20 cellular contexts compared by ENCODE assay signal in the genomic region with DNA sequence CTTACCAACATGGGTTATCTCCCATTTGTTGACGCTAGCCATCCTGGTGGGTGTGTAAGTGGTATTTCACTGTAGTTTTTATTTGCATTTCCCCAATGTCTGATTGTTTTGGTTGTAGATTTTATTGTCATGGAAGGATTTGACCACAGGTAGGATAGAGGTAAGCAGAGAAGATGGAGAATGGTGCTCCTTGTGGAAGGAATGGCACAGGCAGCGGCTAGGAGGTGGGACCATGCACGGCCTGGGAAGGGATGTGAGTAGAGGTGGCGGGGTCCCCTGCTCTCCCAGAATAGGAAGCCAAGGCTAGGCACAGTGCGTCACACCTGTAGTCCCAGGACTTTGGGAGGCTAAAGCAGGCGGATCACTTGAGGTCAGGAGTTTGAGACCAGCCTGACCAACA. TPM values are rescaled to one million over a fixed set of nuclear protein-coding genes. Genes with fewer than 3 reads are reported as not detected.
A peak's percentile ranks its signal among the peaks of the same experiment; 100 is the strongest.
DNase-seq lines count a peak whose midpoint lies in the region; ATAC-seq and TF ChIP-seq lines count a peak whose summit lies in the region.
"Had no signal": no experiment of that assay in that cellular context is flagged by ENCODE, and none has a peak within 500 bp of the region (broad histone marks: within the 10 kb centered on the region; RNA-seq: fewer than 3 reads in every experiment).

No MANE protein-coding gene starts in this region.

- H3K4me1 Mint-ChIP-seq in Calu3 (ENCODE audit: low read depth, unreplicated experiment), result no peaks in the 10 kb centered on the region
- H3K4me1 Mint-ChIP-seq: CD8-positive, alpha-beta memory T cell had no signal

- BruUV-seq in Calu3 (replicated peaks; lab: Mats Ljungman, UMichigan) (no TSS peak), HCT116 (replicated peaks; lab: Mats Ljungman, UMichigan) (no TSS peak)

- no peaks in the 10 kb centered on the region for H3K27me3 ChIP-seq in HCT116 (ENCODE audit: insufficient read depth, low read length)
- H3K27me3 ChIP-seq: BLaER1 had no signal

- H3K9me2 ChIP-seq in HCT116 (ENCODE audit: insufficient read depth), result no peaks in the 10 kb centered on the region

- no peak; the same call in 1 of the 2 replicates for TF ChIP-seq RAD21 in HCT116 (IDR thresholded peaks at IDR 0.05; ENCODE audit: low read depth)

- CTCF ChIA-PET in Calu3 (lab: Charles Lee) (no interaction called here), HCT116 (lab: Charles Lee) (no interaction called here)

- TF ChIP-seq POLR2A in HCT116 (IDR thresholded peaks at IDR 0.05; ENCODE audit: borderline replicate concordance, extremely low read depth, insufficient read depth, insufficient read length), result no peak

- H3K27me3 Mint-ChIP-seq in Calu3 (ENCODE audit: unreplicated experiment), result peaks cover 58% of the 10 kb centered on the region

- TF ChIP-seq CTCF in Calu3 (IDR thresholded peaks at IDR 0.05; ENCODE audit: unreplicated experiment) (no peak), HCT116 (IDR thresholded peaks at IDR 0.05 in 2 of 3, conservative IDR thresholded peaks at IDR 0.05 in 1 of 3; ENCODE audit: borderline replicate concordance in 1 of 3, insufficient read depth in 1 of 3, low read depth in 2 of 3, low read length in 2 of 3) (peak in 2 of 3 experiments; percentile 52 to 60; a peak in 4 of 6 replicates), choroid plexus epithelial cell (conservative IDR thresholded peaks at IDR 0.05; ENCODE audit: low read depth, low read length) (peak; percentile 4)

- no peaks in the 10 kb centered on the region for H3K9me3 ChIP-seq in HCT116 (ENCODE audit: control insufficient read depth in 1 of 2, insufficient read depth in 1 of 2, low read depth in 1 of 2, low read length in 2 of 2)
- H3K9me3 ChIP-seq: A549, BLaER1 had no signal

- H3K36me3 ChIP-seq in HCT116 (ENCODE audit: control insufficient read depth in 1 of 2, insufficient read depth in 2 of 2, low read length in 2 of 2), result no peaks in the 10 kb centered on the region
- H3K36me3 ChIP-seq: BLaER1 had no signal

- H3K27ac ChIP-seq in HCT116 (ENCODE audit: low read depth, low read length), result no peak overlapping the region
- H3K27ac ChIP-seq: A549, BLaER1, GM23248, HL-60 had no signal

- H3K4me3 ChIP-seq in HCT116 (replicated peaks in 1 of 2; ENCODE audit: low read depth in 1 of 2, low read length in 2 of 2) (no peak overlapping the region), choroid plexus epithelial cell (ENCODE audit: low read depth, low read length) (no peak overlapping the region)
- H3K4me3 ChIP-seq: A549, BLaER1, GM23248 had no signal

- H3K4me2 ChIP-seq in HCT116 (ENCODE audit: low read length), result no peak overlapping the region
- H3K4me2 ChIP-seq: A549, BLaER1 had no signal

- H3K27ac Mint-ChIP-seq in Calu3 (ENCODE audit: unreplicated experiment), result peak overlapping the region; percentile 33

- peak; percentile 54 for ATAC-seq in HCT116
- ATAC-seq in HG03432 (IDR thresholded peaks at IDR 0.05; ENCODE audit: unreplicated experiment), result no peak
- ATAC-seq in GM21423 (IDR thresholded peaks at IDR 0.05; ENCODE audit: unreplicated experiment), result no peak
- ATAC-seq: Right ventricle myocardium inferior had no signal

- RAD21 ChIA-PET in HCT116 (lab: Charles Lee; ENCODE audit: low non-redundant PET in 1 of 2, low total read pairs in 2 of 2, uncharacterized antibody in 2 of 2, unreplicated experiment in 2 of 2), result no interaction called here

- no peaks in the 10 kb centered on the region for H3K79me2 ChIP-seq in HCT116 (ENCODE audit: insufficient read depth, low read length)

- no peak overlapping the region for H3K9ac ChIP-seq in HCT116 (ENCODE audit: low read length)
- H3K9ac ChIP-seq: BLaER1, GM23248 had no signal

- peaks cover 5% of the 10 kb centered on the region for H3K36me3 Mint-ChIP-seq in Calu3 (ENCODE audit: insufficient read depth, unreplicated experiment)
- H3K36me3 Mint-ChIP-seq: CD8-positive, alpha-beta memory T cell had no signal

- no peaks in the 10 kb centered on the region for H4K20me1 ChIP-seq in HCT116 (ENCODE audit: insufficient read depth)
- H4K20me1 ChIP-seq: BLaER1 had no signal

- no peak overlapping the region for H2AFZ ChIP-seq in HCT116 (ENCODE audit: low read depth, low read length, poor library complexity, severe bottlenecking)
- H2AFZ ChIP-seq: GM23248 had no signal

- no peaks in the 10 kb centered on the region for H3K9me3 Mint-ChIP-seq in Calu3 (ENCODE audit: low read depth, unreplicated experiment)
- H3K9me3 Mint-ChIP-seq: CD8-positive, alpha-beta memory T cell had no signal

- POLR2A ChIA-PET in HCT116 (lab: Charles Lee), result no interaction called here

- intact Hi-C loops in Calu3 (cut with micrococcal nuclease; ENCODE audit: unreplicated experiment) (no loop called here), HCT116 (cut with micrococcal nuclease) (no loop called here)

- peaks cover 3 to 22% of the 10 kb centered on the region in 2 experiments for H3K4me1 ChIP-seq in HCT116 (ENCODE audit: control insufficient read depth in 1 of 2, insufficient read depth in 2 of 2, low read length in 2 of 2)
- H3K4me1 ChIP-seq: A549 had no signal

- no peak overlapping the region for H3K4me3 Mint-ChIP-seq in Calu3 (ENCODE audit: low read depth, unreplicated experiment)
- H3K4me3 Mint-ChIP-seq: CD8-positive, alpha-beta memory T cell had no signal

- DNase-seq in Calu3, result no peak
- no peak for DNase-seq in HCT116 (ENCODE audit: low read depth, low spot score)
- DNase-seq in choroid plexus epithelial cell (ENCODE audit: low read depth), result no peak
- DNase-seq in islet precursor cell, result peak; percentile 46
- no peak for DNase-seq in LoVo (ENCODE audit: low spot score)
- DNase-seq: CD8-positive, alpha-beta memory T cell; DMS79 treated with DMSO at 0.1 percent for 48 hours; GM23248; NCI-H1105; NCI-H1694; NCI-H2081 treated with DMSO at 0.1 percent for 48 hours; NCI-H510A; NCI-H748 treated with DMSO at 0.1 percent for 48 hours; NK-92 treated with Interleukin-12 subunit alpha and Interleukin-12 subunit beta, amount 100 ng/mL, for 24 hours had no signal

TF ChIP-seq in HCT116, 20 proteins besides CTCF, POLR2A, EP300 and RAD21:
- TF ChIP-seq CBX3 (IDR thresholded peaks at IDR 0.05; ENCODE audit: low read depth), result 0 out of 2 replicates have a peak, but pooled peaks have one; percentile 9
- TF ChIP-seq EGR1 (IDR thresholded peaks at IDR 0.05; ENCODE audit: low read depth), result no peak

RNA-seq across cellular contexts. Expression of a gene that starts 41.4 kb away (rescaled TPM):
- total RNA-seq in Calu3 (2022) (20.7 and 28.5 TPM in 2 replicates), HCT116 (2021; ENCODE audit: unreplicated experiment) (10.6 TPM)
- 5.1 and 5.7 TPM in 2 replicates for polyA plus RNA-seq in HCT116 (2012)
